ENCODE assay signal across 10 cellular contexts in genomic region chr3:43615133-43615532, GRCh38.
"Had no signal": no experiment of that assay in that cellular context is flagged by ENCODE, and none has a peak within 500 bp of the region (broad histone marks: within the 10 kb centered on the region; RNA-seq: fewer than 3 reads in every experiment).

No MANE protein-coding gene starts in this region.

- ATAC-seq: GM23338, HCT116 had no signal

- H3K9ac ChIP-seq: GM23248 had no signal

- H2AFZ ChIP-seq: GM23248, GM23338 had no signal

- H3K4me2 ChIP-seq: GM23338 had no signal

- FAIRE-seq: H54 had no signal

- H3K36me3 ChIP-seq: HAP-1 had no signal

- H3K27ac ChIP-seq: GM23248 had no signal

- H3K9me3 ChIP-seq: HAP-1 had no signal

- H3K4me3 ChIP-seq: GM23248, GM23338, HAP-1 had no signal

- DNase-seq: GM23248, GOT3, H7, H9, HCEC 1CT, HFFc6 had no signal
